ENCODE assay signal across 24 cellular contexts in the genomic region with DNA sequence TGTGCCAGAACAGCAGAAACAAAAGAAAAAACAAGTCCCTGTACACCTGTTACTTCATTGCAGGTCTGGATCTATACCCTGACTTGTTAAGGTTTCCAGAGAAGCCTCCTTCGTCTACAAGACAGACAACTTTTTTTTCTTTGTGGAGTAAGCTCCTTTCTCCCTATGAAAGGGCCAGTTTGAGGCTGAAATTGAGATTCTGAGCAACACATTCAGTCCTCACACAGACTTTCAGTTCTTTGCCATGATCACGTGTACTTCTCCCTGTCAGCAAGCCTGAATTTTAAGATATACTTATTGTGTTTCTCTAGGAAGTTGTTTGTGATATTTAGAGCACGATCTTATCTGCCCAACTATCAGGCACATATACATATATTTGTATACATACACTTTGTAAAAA.
"Had no signal": no experiment of that assay in that cellular context is flagged by ENCODE, and none has a peak within 500 bp of the region (broad histone marks: within the 10 kb centered on the region; RNA-seq: fewer than 3 reads in every experiment).

No MANE protein-coding gene starts in this region.

- ATAC-seq: heart right ventricle; naive thymus-derived CD8-positive, alpha-beta T cell; right lobe of liver; stimulated activated naive B cell treated with anti-CD40 and anti-IgM and Interleukin-4, amounts not matched to agents 10 μg/mL and 1 μg/mL and 100 μg/mL, for 72 hours; stimulated activated naive CD8-positive, alpha-beta T cell treated with anti-CD3 and anti-CD28 coated beads, Interleukin-15, Interleukin-2, amounts not matched to agents 100 U/mL and 50 U/mL, for 24 hours; upper lobe of right lung had no signal

- H3K36me3 ChIP-seq: heart right ventricle, left ventricle myocardium inferior, neural progenitor cell, neutrophil, right atrium auricular region, right lobe of liver, stomach, suprapubic skin, thoracic aorta, tibial artery, upper lobe of right lung had no signal

- H3K4me3 ChIP-seq: heart right ventricle, hepatocyte, left ventricle myocardium inferior, lung, neural progenitor cell, right atrium auricular region, right lobe of liver, stomach, suprapubic skin, thoracic aorta, tibial artery, upper lobe of right lung had no signal

- H3K4me1 ChIP-seq: heart right ventricle, left ventricle myocardium inferior, neural progenitor cell, parathyroid adenoma, right atrium auricular region, right lobe of liver, stomach, suprapubic skin, tibial artery, upper lobe of right lung had no signal

- H2AFZ ChIP-seq: hepatocyte, neural progenitor cell, parathyroid adenoma had no signal

- DNase-seq: heart right ventricle; islet precursor cell; left ventricle myocardium inferior; naive thymus-derived CD8-positive, alpha-beta T cell; occipital lobe; right lobe of liver; stimulated activated CD4-positive, alpha-beta T cell treated with anti-CD3 and anti-CD28 coated beads, Interleukin-12 subunit alpha, Interleukin-12 subunit beta, amount 100 ng/mL, for 4 hours; stimulated activated CD4-positive, alpha-beta T cell treated with anti-CD3 and anti-CD28 coated beads, Interleukin-15, amount 100 ng/mL, for 24 hours; stimulated activated CD4-positive, alpha-beta T cell treated with anti-CD3 and anti-CD28 coated beads, Interleukin-2, amount 100 ng/mL, for 24 hours; stimulated activated CD4-positive, alpha-beta T cell treated with anti-CD3 and anti-CD28 coated beads, Interleukin-4, amount 100 ng/mL, for 1 hour; stimulated activated naive B cell treated with anti-CD40 and anti-IgM and Interleukin-4, amounts not matched to agents 10 μg/mL and 1 μg/mL and 100 μg/mL, for 72 hours; stimulated activated naive CD8-positive, alpha-beta T cell treated with anti-CD3 and anti-CD28 coated beads, Interleukin-15, Interleukin-2, amounts not matched to agents 100 U/mL and 50 U/mL, for 24 hours; stomach; tibial artery; trophoblast cell; upper lobe of right lung had no signal

- H3K27me3 ChIP-seq: hepatocyte, neural progenitor cell, neutrophil, right atrium auricular region, right lobe of liver, stomach, suprapubic skin, tibial artery, upper lobe of right lung had no signal

- H3K4me2 ChIP-seq: hepatocyte, neural progenitor cell had no signal

- H3K27ac ChIP-seq: heart right ventricle, hepatocyte, left ventricle myocardium inferior, neural progenitor cell, neutrophil, parathyroid adenoma, right atrium auricular region, right lobe of liver, stomach, suprapubic skin, thoracic aorta, tibial artery, upper lobe of right lung had no signal

- H3K9me3 ChIP-seq: heart right ventricle, left ventricle myocardium inferior, neutrophil, right atrium auricular region, right lobe of liver, suprapubic skin, thoracic aorta, tibial artery, upper lobe of right lung had no signal

- H3K79me2 ChIP-seq: hepatocyte, parathyroid adenoma had no signal

- H3K9ac ChIP-seq: neural progenitor cell, parathyroid adenoma had no signal
